8 cellular contexts compared by ENCODE assay signal in the genomic region with DNA sequence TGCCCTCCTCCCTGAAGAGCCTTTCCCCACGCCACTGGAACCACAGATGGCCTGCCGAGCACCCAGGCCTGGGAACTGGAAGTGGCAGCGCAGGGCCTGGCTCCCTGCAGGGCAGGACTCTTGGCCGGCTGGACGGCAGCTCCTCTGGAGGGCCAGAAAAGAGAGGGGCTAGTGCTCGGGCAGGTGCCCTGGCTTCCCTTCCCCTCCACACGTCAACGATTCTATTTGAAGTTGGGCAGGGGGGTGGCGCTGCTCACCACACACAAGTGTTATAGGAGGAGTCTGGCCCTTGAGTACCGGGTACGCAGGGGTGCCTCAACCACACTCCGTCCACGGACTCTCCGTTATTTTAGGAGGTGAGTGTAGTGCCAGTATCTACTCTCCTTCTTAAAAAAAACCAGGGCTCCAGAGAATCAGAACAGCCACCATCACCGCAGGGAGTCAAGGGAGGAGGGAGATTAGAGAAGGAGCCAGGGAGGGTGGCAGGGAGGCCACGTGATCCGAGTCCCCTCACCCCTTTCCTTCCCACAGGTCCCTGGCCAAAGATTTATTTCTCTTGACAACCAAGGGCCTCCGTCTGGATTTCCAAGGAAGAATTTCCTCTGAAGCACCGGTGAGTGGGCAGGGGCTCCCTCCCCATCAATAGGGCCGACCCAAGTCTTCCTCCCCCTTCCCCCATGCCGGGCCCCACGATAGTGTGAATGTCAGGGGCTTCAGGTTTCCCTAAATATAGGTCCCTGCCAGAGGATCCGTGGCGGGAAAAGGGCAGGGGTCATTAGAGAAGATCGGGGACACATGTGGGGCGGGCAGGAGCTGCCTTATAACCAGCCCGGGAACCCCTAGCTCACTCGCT. TPM values are rescaled to one million over a fixed set of nuclear protein-coding genes. Genes with fewer than 3 reads are reported as not detected.
DNase-seq lines count a peak whose midpoint lies in the region; ATAC-seq, FAIRE-seq and TF ChIP-seq lines count a peak whose summit lies in the region.

No MANE protein-coding gene starts in this region.

- H3K4me3 ChIP-seq in GM12865 (ENCODE audit: low read depth, low read length), result peak overlapping the region; percentile 94
- peak overlapping the region; percentile 95 for H3K4me3 ChIP-seq in HUES48 (ENCODE audit: low read depth, low read length)
- peak overlapping the region; percentile 87 to 99 (median 95) for H3K4me3 ChIP-seq in Peyer's patch
- peak overlapping the region; percentile 81 for H3K4me3 ChIP-seq in thoracic aorta

- DNase-seq in GM12865 (ENCODE audit: low read depth), result peak; percentile 89
- peak; percentile 68 to 92 (median 88) for DNase-seq in Peyer's patch
- peak; percentile 89 for DNase-seq in activated effector memory CD4-positive, alpha-beta T cell treated with anti-CD3 and anti-CD28 coated beads, Interleukin-2, amount 50 U/mL, for 16 hours
- DNase-seq in frontal cortex (ENCODE audit: low spot score in 2 of 2), result peak; percentile 71 to 74
- peak in 54 of 56 donors; percentile 14 to 85 (median 74) for DNase-seq in nucleus accumbens (lab: John Stamatoyannopoulos, UW)
- no peak for DNase-seq in thoracic aorta (ENCODE audit: low spot score)
- DNase-seq in OCI-M2 (lab: John Stamatoyannopoulos, UW; ENCODE audit: unreplicated experiment), result no peak

- no peaks in the 10 kb centered on the region for H3K27me3 ChIP-seq in HUES48 (ENCODE audit: control insufficient read depth, insufficient read depth, low read length)
- H3K27me3 ChIP-seq in Peyer's patch, result no peaks in the 10 kb centered on the region
- H3K27me3 ChIP-seq in thoracic aorta (replicated peaks; ENCODE audit: insufficient read depth), result no peaks in the 10 kb centered on the region

- peaks cover 14% of the 10 kb centered on the region for H3K4me1 ChIP-seq in HUES48 (ENCODE audit: control insufficient read depth, insufficient read depth, low read length)
- peaks cover 0 to 34% (median 11%) of the 10 kb centered on the region in 4 donors for H3K4me1 ChIP-seq in Peyer's patch
- peaks cover 24 to 44% of the 10 kb centered on the region in 2 donors for H3K4me1 ChIP-seq in thoracic aorta (ENCODE audit: control insufficient read depth in 1 of 2, low read depth in 2 of 2)

- peak; percentile 45 for TF ChIP-seq CTCF in GM12865 (IDR thresholded peaks at IDR 0.05; ENCODE audit: insufficient read depth, low read depth, low read length, missing control alignments)
- peak in 4 of 6 experiments; percentile 25 to 48 (median 38) for TF ChIP-seq CTCF in Peyer's patch (IDR thresholded peaks at IDR 0.05)
- TF ChIP-seq CTCF in thoracic aorta (IDR thresholded peaks at IDR 0.05), result no peak

- peaks cover 24% of the 10 kb centered on the region for H3K36me3 ChIP-seq in HUES48 (ENCODE audit: control insufficient read depth, insufficient read depth, low read length)
- peaks cover 0 to 22% (median 0%) of the 10 kb centered on the region in 3 donors for H3K36me3 ChIP-seq in Peyer's patch
- H3K36me3 ChIP-seq in thoracic aorta, result peaks cover 22% of the 10 kb centered on the region

- no peak for TF ChIP-seq POLR2A in Peyer's patch (IDR thresholded peaks at IDR 0.05)

- peak overlapping the region; percentile 97 for H3K27ac ChIP-seq in HUES48 (ENCODE audit: low read depth, low read length)
- H3K27ac ChIP-seq in Peyer's patch, result peak overlapping the region; percentile 97 to 99 (median 98)
- peak overlapping the region; percentile 98 to 100 for H3K27ac ChIP-seq in thoracic aorta

- ATAC-seq in thoracic aorta (ENCODE audit: insufficient number of reproducible peaks, low FRiP score, low read depth), result peak; percentile 12

- H3K9me3 ChIP-seq in HUES48 (ENCODE audit: control insufficient read depth, insufficient read depth, low read length), result no peaks in the 10 kb centered on the region
- H3K9me3 ChIP-seq in Peyer's patch, result no peaks in the 10 kb centered on the region
- no peaks in the 10 kb centered on the region for H3K9me3 ChIP-seq in thoracic aorta

- FAIRE-seq in frontal cortex (lab: Jason Lieb, UNC), result no peak

- H3K9ac ChIP-seq in HUES48 (ENCODE audit: low read depth, low read length), result peak overlapping the region; percentile 13; the same call in 1 of the 2 replicates

RNA-seq across cellular contexts. Expression of a gene that starts 1.4 kb away (rescaled TPM):
- total RNA-seq in Peyer's patch, result 1,000 to 10,000 TPM in 1 of 4 donors, 100 to 1,000 TPM in 3; 427 to 1,063 (median 887) TPM
- total RNA-seq in frontal cortex, result 76.6 TPM
- total RNA-seq in thoracic aorta, result 100 to 1,000 TPM; 569 to 841 TPM

RNA-seq across cellular contexts. Expression of a gene that starts 11.7 kb away (rescaled TPM):
- total RNA-seq in Peyer's patch (10 to 100 TPM; 43.7 to 79.4 (median 56.6) TPM), frontal cortex (90.5 TPM), thoracic aorta (10 to 100 TPM; 37.7 to 54.2 TPM)

RNA-seq across cellular contexts. Expression of a gene that starts 27.6 kb away (rescaled TPM):
- total RNA-seq in Peyer's patch, result 1 to 10 TPM in 3 of 4 donors, under 1 TPM in 1; 0.53 to 3.4 (median 2.2) TPM
- total RNA-seq in frontal cortex, result 0.41 TPM
- under 1 TPM in 1 of 2 donors, not detected in 1; 0.56 TPM for total RNA-seq in thoracic aorta

RNA-seq across cellular contexts. Expression of a gene that starts 31.9 kb away (rescaled TPM):
- total RNA-seq in Peyer's patch (100 to 1,000 TPM in 2 of 4 donors, 10 to 100 TPM in 2; 85.8 to 144 (median 113) TPM), frontal cortex (18.8 TPM), thoracic aorta (100 to 1,000 TPM in 1 of 2 donors, 10 to 100 TPM in 1; 69.2 to 105 TPM)

RNA-seq across cellular contexts. Expression of a gene that starts 33.0 kb away (rescaled TPM):
- not detected for total RNA-seq in Peyer's patch
- total RNA-seq in frontal cortex, result 10.2 TPM
- total RNA-seq in thoracic aorta, result not detected

Comparison
In these comparisons a context has a peak if more than half of its experiments do, and no peak if none do; other contexts are left out.
1. DNase-seq: peak in GM12865 (single experiment), Peyer's patch (3 of 3), activated effector memory CD4-positive, alpha-beta T cell treated with anti-CD3 and anti-CD28 coated beads, Interleukin-2, amount 50 U/mL, for 16 hours (single experiment), frontal cortex (2 of 2) and nucleus accumbens (54 of 56); none in thoracic aorta (single experiment) and OCI-M2 (single experiment).
2. Peak in every context shown above with its lines, with median percentiles within 50 percentile points of each other: H3K4me3 ChIP-seq and H3K27ac ChIP-seq.